18 cellular contexts compared by ENCODE assay signal in the genomic region with DNA sequence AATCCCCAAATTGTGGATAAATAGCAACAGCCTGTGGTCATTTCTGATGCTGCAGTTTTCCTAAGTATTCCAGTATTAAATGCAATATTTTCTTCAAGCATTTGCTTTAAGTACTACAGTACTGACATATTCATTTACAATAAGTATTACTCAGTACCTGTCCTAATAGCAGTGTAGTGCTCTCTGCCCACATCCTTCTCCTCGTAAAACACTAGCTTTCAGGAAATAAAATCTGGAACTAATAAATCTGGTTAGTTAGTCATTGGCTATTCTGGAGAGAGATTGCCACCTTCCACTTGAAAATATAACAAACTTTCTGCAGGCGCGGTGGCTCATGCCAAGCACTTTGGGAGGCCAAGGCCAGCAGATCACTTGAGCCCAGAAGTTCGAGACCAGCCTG.
"Had no signal": no experiment of that assay in that cellular context is flagged by ENCODE, and none has a peak within 500 bp of the region (broad histone marks: within the 10 kb centered on the region; RNA-seq: fewer than 3 reads in every experiment).

No MANE protein-coding gene starts in this region.

- DNase-seq: activated CD4-positive, alpha-beta memory T cell treated with anti-CD3 and anti-CD28 coated beads for 36 hours; activated CD4-positive, alpha-beta T cell treated with anti-CD3 and anti-CD28 coated beads for 48 hours; activated gamma-delta T cell treated with Interleukin-2 at 50 U/mL for 16 hours; activated T-cell treated with anti-CD3 and anti-CD28 coated beads for 4 hours; aorta; brain microvascular endothelial cell; dorsolateral prefrontal cortex; left colon; ovary; spleen; stimulated activated CD4-positive, alpha-beta T cell treated with anti-CD3 and anti-CD28 coated beads, Interleukin-4, amount 100 ng/mL, for 1 hour; stimulated activated naive CD4-positive, alpha-beta T cell treated with Interleukin-2 at 50 U/mL for 16 hours had no signal

- ATAC-seq: left colon; natural killer cell treated with Interleukin-12 subunit alpha and Interleukin-12 subunit beta and Interleukin-15 and Interleukin-18, amount 100 ng/mL, for 72 hours had no signal

- H3K4me3 ChIP-seq: dorsolateral prefrontal cortex, esophagus muscularis mucosa, ovary, prostate gland, right atrium auricular region, spleen, thoracic aorta, vagina had no signal
